Comparison of ENCODE assay signal across 20 cellular contexts in the genomic region with DNA sequence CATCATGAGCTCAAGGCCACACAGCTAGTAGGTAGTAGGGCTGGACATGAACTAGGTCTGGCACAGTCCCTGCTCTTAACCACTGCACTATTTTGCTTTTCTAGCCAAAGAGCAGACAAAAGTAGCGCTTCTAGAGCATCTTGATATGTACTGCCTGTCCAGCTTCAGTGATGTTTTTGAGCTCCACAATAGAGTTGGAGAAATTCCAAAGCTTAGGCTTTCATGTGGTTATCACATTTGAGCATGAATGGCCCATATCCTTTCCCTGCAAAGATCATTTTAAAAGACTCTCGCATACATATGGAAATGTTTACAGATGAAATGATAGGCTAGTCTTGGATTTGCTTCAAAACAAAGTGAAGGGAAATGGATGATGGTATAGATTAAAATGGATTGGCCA.
DNase-seq lines count a peak whose midpoint lies in the region; ATAC-seq, FAIRE-seq and TF ChIP-seq lines count a peak whose summit lies in the region.
"Had no signal": no experiment of that assay in that cellular context is flagged by ENCODE, and none has a peak within 500 bp of the region (broad histone marks: within the 10 kb centered on the region; RNA-seq: fewer than 3 reads in every experiment).

No MANE protein-coding gene starts in this region.

- ATAC-seq in GM21390 (IDR thresholded peaks at IDR 0.05; ENCODE audit: unreplicated experiment), result no peak
- ATAC-seq: PC-3 had no signal

- H3K4me3 ChIP-seq in fibroblast of mammary gland (ENCODE audit: control insufficient read depth, low read depth, low read length) (no peak overlapping the region), rectal smooth muscle tissue (ENCODE audit: low read length) (no peak overlapping the region)
- H3K4me3 ChIP-seq: HAP-1, lung had no signal

- peak; percentile 33 for FAIRE-seq in H54 (lab: Jason Lieb, UNC)

- no peak for DNase-seq in H54 (ENCODE audit: insufficient read length, low spot score)
- peak; percentile 79 for DNase-seq in RPMI7951 (ENCODE audit: low read depth)
- peak; percentile 50 for DNase-seq in fibroblast of mammary gland (ENCODE audit: low read depth)
- DNase-seq in stimulated activated CD4-positive, alpha-beta T cell treated with anti-CD3 and anti-CD28 coated beads, Interleukin-1b, Interleukin-23, amount 100 ng/mL, for 48 hours, result no peak
- DNase-seq in activated CD4-positive, alpha-beta T cell treated with anti-CD3 and anti-CD28 coated beads for 48 hours, result no peak
- no peak for DNase-seq in superior temporal gyrus (ENCODE audit: extremely low spot score)
- DNase-seq: activated CD4-positive, alpha-beta T cell treated with anti-CD3 and anti-CD28 coated beads for 1 hour; activated naive CD8-positive, alpha-beta T cell treated with anti-CD3 and anti-CD28 coated beads, Interleukin-2, amount 10 ng/mL, durations not matched to agents 7 days and 5 days; central memory CD4-positive, alpha-beta T cell; glutamatergic neuron; immature natural killer cell; NCI-H2029; NCI-H526; PC-3; T-helper 9 cell had no signal

- no peak for TF ChIP-seq CTCF in fibroblast of mammary gland (conservative IDR thresholded peaks at IDR 0.05; ENCODE audit: control insufficient read depth, insufficient read depth, low read depth, low read length)

- peaks cover 14% of the 10 kb centered on the region for H3K4me1 ChIP-seq in rectal smooth muscle tissue (ENCODE audit: control insufficient read depth, insufficient read depth, low read length)

- H3K27me3 ChIP-seq in rectal smooth muscle tissue (ENCODE audit: control insufficient read depth, insufficient read depth, low read length), result no peaks in the 10 kb centered on the region

- H3K9ac ChIP-seq in rectal smooth muscle tissue (ENCODE audit: low read length), result no peak overlapping the region

- H3K36me3 ChIP-seq in rectal smooth muscle tissue (ENCODE audit: control insufficient read depth, insufficient read depth, low read length), result no peaks in the 10 kb centered on the region
- H3K36me3 ChIP-seq: HAP-1 had no signal

- peak overlapping the region; percentile 25 for H3K27ac ChIP-seq in rectal smooth muscle tissue (ENCODE audit: low read depth, low read length)
- H3K27ac ChIP-seq: HL-60 had no signal

- no peak for TF ChIP-seq POLR2A in H54 (IDR thresholded peaks at IDR 0.05; ENCODE audit: low read depth, low read length)

Comparison
In these comparisons a context has a peak if more than half of its experiments do, and no peak if none do; other contexts are left out.
1. DNase-seq: peak in RPMI7951 (single experiment) and fibroblast of mammary gland (single experiment); none in H54 (single experiment), stimulated activated CD4-positive, alpha-beta T cell treated with anti-CD3 and anti-CD28 coated beads, Interleukin-1b, Interleukin-23, amount 100 ng/mL, for 48 hours (single experiment), activated CD4-positive, alpha-beta T cell treated with anti-CD3 and anti-CD28 coated beads for 48 hours (single experiment) and superior temporal gyrus (single experiment).